1 cellular context compared by ENCODE assay signal in the genomic region with DNA sequence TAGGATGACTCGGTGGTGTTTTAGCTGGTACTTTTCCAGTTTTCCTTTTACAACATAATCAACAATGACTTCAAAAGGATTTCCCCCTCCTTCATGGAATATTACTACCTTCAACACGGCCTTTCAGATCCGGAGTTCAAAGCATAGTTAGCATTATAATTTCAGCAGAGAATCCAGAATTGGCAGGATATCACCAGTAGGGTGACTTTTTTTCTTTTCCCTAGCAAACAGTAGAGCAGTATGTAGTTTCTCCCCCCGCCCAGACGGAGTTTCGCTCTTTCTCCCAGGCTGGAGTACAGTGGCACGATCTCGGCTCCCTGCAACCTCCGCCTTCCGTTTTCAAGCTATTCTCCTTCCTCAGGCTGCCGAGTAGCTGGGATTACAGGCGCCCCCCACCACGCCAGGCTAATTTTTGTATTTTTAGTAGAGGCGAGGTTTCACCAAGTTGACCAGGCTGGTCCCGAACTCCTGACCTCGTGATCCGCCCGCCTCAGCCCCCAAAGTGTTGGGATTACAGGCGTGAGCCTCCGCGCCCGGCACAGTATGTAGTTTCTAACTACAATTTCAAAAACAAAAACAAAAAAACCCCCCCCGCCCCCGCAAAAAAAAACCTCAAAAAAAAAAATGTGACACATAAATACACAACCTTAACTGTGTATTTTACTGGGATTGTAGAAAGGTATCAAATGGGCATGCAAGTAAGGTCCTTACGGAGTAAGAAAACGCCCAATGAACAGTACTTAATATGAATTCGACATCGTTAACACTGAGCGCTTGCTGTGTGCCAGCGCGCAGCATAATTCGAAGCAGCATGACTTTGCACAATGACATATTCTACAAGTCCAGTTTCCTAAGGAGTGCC.
TF ChIP-seq lines count a peak whose summit lies in the region.

No MANE protein-coding gene starts in this region.

TF ChIP-seq in HepG2, 621 proteins besides CTCF, POLR2A, EP300 and RAD21 (continued from another document and continues in another):
- TF ChIP-seq, protein P1, sequence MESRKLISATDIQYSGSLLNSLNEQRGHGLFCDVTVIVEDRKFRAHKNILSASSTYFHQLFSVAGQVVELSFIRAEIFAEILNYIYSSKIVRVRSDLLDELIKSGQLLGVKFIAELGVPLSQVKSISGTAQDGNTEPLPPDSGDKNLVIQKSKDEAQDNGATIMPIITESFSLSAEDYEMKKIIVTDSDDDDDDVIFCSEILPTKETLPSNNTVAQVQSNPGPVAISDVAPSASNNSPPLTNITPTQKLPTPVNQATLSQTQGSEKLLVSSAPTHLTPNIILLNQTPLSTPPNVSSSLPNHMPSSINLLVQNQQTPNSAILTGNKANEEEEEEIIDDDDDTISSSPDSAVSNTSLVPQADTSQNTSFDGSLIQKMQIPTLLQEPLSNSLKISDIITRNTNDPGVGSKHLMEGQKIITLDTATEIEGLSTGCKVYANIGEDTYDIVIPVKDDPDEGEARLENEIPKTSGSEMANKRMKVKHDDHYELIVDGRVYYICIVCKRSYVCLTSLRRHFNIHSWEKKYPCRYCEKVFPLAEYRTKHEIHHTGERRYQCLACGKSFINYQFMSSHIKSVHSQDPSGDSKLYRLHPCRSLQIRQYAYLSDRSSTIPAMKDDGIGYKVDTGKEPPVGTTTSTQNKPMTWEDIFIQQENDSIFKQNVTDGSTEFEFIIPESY (CRISPR knock-in tag; IDR thresholded peaks at IDR 0.05) = no peak
- no peak for TF ChIP-seq SP140L (CRISPR knock-in tag; IDR thresholded peaks at IDR 0.05; ENCODE audit: borderline replicate concordance)
- TF ChIP-seq, protein P2, sequence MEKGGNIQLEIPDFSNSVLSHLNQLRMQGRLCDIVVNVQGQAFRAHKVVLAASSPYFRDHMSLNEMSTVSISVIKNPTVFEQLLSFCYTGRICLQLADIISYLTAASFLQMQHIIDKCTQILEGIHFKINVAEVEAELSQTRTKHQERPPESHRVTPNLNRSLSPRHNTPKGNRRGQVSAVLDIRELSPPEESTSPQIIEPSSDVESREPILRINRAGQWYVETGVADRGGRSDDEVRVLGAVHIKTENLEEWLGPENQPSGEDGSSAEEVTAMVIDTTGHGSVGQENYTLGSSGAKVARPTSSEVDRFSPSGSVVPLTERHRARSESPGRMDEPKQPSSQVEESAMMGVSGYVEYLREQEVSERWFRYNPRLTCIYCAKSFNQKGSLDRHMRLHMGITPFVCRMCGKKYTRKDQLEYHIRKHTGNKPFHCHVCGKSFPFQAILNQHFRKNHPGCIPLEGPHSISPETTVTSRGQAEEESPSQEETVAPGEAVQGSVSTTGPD (CRISPR knock-in tag; IDR thresholded peaks at IDR 0.05) = no peak
- peak; percentile 86 for TF ChIP-seq POLR2G (IDR thresholded peaks at IDR 0.05; ENCODE audit: low read depth, low read length)
- no peak for TF ChIP-seq SP1 (IDR thresholded peaks at IDR 0.05)
- TF ChIP-seq SP1 (CRISPR knock-in tag; IDR thresholded peaks at IDR 0.05) = no peak
- no peak for TF ChIP-seq CREB1 (IDR thresholded peaks at IDR 0.05)
- TF ChIP-seq CREB1 (CRISPR knock-in tag; IDR thresholded peaks at IDR 0.05) = peak; percentile 53; the same call in 1 of the 2 replicates
- TF ChIP-seq, protein P3, sequence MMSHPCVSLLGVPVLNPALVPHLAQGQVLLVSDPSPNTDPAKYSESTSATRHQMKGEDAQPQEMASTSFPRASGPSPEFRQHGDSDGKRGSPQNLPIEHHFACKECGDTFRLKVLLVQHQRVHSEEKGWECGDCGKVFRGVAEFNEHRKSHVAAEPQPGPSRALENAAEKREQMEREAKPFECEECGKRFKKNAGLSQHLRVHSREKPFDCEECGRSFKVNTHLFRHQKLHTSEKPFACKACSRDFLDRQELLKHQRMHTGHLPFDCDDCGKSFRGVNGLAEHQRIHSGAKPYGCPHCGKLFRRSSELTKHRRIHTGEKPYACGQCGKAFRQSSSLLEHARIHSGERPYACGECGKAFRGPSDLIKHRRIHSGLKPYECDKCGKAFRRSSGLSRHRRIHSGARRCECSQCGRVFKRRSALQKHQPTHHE (CRISPR knock-in tag; IDR thresholded peaks at IDR 0.05; ENCODE audit: borderline replicate concordance) = no peak
- 0 out of 2 replicates have a peak, but pooled peaks have one; percentile 54 for TF ChIP-seq RFXANK (CRISPR knock-in tag; IDR thresholded peaks at IDR 0.05)
- 0 out of 2 replicates have a peak, but pooled peaks have one; percentile 32 for TF ChIP-seq KLF6 (CRISPR knock-in tag; IDR thresholded peaks at IDR 0.05)
- TF ChIP-seq, protein P4, sequence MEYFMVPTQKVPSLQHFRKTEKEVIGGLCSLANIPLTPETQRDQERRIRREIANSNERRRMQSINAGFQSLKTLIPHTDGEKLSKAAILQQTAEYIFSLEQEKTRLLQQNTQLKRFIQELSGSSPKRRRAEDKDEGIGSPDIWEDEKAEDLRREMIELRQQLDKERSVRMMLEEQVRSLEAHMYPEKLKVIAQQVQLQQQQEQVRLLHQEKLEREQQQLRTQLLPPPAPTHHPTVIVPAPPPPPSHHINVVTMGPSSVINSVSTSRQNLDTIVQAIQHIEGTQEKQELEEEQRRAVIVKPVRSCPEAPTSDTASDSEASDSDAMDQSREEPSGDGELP (IDR thresholded peaks at IDR 0.05; ENCODE audit: borderline replicate concordance, low read depth) = no peak; the same call in 1 of the 2 replicates
- TF ChIP-seq, protein P5, sequence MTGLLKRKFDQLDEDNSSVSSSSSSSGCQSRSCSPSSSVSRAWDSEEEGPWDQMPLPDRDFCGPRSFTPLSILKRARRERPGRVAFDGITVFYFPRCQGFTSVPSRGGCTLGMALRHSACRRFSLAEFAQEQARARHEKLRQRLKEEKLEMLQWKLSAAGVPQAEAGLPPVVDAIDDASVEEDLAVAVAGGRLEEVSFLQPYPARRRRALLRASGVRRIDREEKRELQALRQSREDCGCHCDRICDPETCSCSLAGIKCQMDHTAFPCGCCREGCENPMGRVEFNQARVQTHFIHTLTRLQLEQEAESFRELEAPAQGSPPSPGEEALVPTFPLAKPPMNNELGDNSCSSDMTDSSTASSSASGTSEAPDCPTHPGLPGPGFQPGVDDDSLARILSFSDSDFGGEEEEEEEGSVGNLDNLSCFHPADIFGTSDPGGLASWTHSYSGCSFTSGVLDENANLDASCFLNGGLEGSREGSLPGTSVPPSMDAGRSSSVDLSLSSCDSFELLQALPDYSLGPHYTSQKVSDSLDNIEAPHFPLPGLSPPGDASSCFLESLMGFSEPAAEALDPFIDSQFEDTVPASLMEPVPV (CRISPR knock-in tag; IDR thresholded peaks at IDR 0.05) = no peak
- no peak for TF ChIP-seq RAD51 (IDR thresholded peaks at IDR 0.05; ENCODE audit: borderline replicate concordance)
- TF ChIP-seq, protein P6, sequence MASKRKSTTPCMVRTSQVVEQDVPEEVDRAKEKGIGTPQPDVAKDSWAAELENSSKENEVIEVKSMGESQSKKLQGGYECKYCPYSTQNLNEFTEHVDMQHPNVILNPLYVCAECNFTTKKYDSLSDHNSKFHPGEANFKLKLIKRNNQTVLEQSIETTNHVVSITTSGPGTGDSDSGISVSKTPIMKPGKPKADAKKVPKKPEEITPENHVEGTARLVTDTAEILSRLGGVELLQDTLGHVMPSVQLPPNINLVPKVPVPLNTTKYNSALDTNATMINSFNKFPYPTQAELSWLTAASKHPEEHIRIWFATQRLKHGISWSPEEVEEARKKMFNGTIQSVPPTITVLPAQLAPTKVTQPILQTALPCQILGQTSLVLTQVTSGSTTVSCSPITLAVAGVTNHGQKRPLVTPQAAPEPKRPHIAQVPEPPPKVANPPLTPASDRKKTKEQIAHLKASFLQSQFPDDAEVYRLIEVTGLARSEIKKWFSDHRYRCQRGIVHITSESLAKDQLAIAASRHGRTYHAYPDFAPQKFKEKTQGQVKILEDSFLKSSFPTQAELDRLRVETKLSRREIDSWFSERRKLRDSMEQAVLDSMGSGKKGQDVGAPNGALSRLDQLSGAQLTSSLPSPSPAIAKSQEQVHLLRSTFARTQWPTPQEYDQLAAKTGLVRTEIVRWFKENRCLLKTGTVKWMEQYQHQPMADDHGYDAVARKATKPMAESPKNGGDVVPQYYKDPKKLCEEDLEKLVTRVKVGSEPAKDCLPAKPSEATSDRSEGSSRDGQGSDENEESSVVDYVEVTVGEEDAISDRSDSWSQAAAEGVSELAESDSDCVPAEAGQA (IDR thresholded peaks at IDR 0.05; ENCODE audit: low read depth) = no peak
- TF ChIP-seq, protein P6 (CRISPR knock-in tag; IDR thresholded peaks at IDR 0.05; ENCODE audit: borderline replicate concordance) = no peak
- TF ChIP-seq, protein P7, sequence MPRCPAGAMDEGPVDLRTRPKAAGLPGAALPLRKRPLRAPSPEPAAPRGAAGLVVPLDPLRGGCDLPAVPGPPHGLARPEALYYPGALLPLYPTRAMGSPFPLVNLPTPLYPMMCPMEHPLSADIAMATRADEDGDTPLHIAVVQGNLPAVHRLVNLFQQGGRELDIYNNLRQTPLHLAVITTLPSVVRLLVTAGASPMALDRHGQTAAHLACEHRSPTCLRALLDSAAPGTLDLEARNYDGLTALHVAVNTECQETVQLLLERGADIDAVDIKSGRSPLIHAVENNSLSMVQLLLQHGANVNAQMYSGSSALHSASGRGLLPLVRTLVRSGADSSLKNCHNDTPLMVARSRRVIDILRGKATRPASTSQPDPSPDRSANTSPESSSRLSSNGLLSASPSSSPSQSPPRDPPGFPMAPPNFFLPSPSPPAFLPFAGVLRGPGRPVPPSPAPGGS (CRISPR knock-in tag; IDR thresholded peaks at IDR 0.05) = no peak
- no peak for TF ChIP-seq ZNF550 (CRISPR knock-in tag; IDR thresholded peaks at IDR 0.05; ENCODE audit: borderline replicate concordance)
- TF ChIP-seq NR2F6 (IDR thresholded peaks at IDR 0.05) = no peak; the same call in 1 of the 2 replicates
- no peak for TF ChIP-seq NR2F6 (CRISPR knock-in tag; IDR thresholded peaks at IDR 0.05)
- TF ChIP-seq ZNF256 (CRISPR knock-in tag; conservative IDR thresholded peaks at IDR 0.05) = no peak
- 0 out of 2 replicates have a peak, but pooled peaks have one; percentile 3 for TF ChIP-seq ZNF563 (CRISPR knock-in tag; IDR thresholded peaks at IDR 0.05)
- peak; percentile 65; the same call in 1 of the 2 replicates for TF ChIP-seq NFKBIZ (CRISPR knock-in tag; IDR thresholded peaks at IDR 0.05)
- TF ChIP-seq YEATS2 (CRISPR knock-in tag; IDR thresholded peaks at IDR 0.05; ENCODE audit: borderline replicate concordance) = no peak
- TF ChIP-seq ZFP62 (CRISPR knock-in tag; IDR thresholded peaks at IDR 0.05) = no peak
- no peak for TF ChIP-seq ZNF138 (CRISPR knock-in tag; IDR thresholded peaks at IDR 0.05; ENCODE audit: low read depth)
- peak; percentile 55; the same call in 1 of the 2 replicates for TF ChIP-seq HDAC2 (CRISPR knock-in tag; IDR thresholded peaks at IDR 0.05)
- TF ChIP-seq ZNF557 (CRISPR knock-in tag; IDR thresholded peaks at IDR 0.05) = no peak
- TF ChIP-seq, protein P8, sequence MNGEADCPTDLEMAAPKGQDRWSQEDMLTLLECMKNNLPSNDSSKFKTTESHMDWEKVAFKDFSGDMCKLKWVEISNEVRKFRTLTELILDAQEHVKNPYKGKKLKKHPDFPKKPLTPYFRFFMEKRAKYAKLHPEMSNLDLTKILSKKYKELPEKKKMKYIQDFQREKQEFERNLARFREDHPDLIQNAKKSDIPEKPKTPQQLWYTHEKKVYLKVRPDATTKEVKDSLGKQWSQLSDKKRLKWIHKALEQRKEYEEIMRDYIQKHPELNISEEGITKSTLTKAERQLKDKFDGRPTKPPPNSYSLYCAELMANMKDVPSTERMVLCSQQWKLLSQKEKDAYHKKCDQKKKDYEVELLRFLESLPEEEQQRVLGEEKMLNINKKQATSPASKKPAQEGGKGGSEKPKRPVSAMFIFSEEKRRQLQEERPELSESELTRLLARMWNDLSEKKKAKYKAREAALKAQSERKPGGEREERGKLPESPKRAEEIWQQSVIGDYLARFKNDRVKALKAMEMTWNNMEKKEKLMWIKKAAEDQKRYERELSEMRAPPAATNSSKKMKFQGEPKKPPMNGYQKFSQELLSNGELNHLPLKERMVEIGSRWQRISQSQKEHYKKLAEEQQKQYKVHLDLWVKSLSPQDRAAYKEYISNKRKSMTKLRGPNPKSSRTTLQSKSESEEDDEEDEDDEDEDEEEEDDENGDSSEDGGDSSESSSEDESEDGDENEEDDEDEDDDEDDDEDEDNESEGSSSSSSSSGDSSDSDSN (CRISPR knock-in tag; IDR thresholded peaks at IDR 0.05) = no peak
- TF ChIP-seq, protein P9, sequence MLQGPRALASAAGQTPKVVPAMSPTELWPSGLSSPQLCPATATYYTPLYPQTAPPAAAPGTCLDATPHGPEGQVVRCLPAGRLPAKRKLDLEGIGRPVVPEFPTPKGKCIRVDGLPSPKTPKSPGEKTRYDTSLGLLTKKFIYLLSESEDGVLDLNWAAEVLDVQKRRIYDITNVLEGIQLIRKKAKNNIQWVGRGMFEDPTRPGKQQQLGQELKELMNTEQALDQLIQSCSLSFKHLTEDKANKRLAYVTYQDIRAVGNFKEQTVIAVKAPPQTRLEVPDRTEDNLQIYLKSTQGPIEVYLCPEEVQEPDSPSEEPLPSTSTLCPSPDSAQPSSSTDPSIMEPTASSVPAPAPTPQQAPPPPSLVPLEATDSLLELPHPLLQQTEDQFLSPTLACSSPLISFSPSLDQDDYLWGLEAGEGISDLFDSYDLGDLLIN (CRISPR knock-in tag; IDR thresholded peaks at IDR 0.05; ENCODE audit: borderline replicate concordance) = no peak
- no peak for TF ChIP-seq ZNF251 (CRISPR knock-in tag; IDR thresholded peaks at IDR 0.05)
- peak; percentile 13 for TF ChIP-seq XRCC5 (optimal IDR thresholded peaks at IDR 0.05; ENCODE audit: low read length)
- TF ChIP-seq, protein P10, sequence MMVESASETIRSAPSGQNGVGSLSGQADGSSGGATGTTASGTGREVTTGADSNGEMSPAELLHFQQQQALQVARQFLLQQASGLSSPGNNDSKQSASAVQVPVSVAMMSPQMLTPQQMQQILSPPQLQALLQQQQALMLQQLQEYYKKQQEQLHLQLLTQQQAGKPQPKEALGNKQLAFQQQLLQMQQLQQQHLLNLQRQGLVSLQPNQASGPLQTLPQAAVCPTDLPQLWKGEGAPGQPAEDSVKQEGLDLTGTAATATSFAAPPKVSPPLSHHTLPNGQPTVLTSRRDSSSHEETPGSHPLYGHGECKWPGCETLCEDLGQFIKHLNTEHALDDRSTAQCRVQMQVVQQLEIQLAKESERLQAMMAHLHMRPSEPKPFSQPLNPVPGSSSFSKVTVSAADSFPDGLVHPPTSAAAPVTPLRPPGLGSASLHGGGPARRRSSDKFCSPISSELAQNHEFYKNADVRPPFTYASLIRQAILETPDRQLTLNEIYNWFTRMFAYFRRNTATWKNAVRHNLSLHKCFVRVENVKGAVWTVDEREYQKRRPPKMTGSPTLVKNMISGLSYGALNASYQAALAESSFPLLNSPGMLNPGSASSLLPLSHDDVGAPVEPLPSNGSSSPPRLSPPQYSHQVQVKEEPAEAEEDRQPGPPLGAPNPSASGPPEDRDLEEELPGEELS (CRISPR knock-in tag; IDR thresholded peaks at IDR 0.05) = peak; percentile 75
- TF ChIP-seq PHF20 (CRISPR knock-in tag; IDR thresholded peaks at IDR 0.05) = no peak
- no peak for TF ChIP-seq ZNF562 (CRISPR knock-in tag; IDR thresholded peaks at IDR 0.05; ENCODE audit: borderline replicate concordance)
